In genomic region chr19:6531163-6531955, GRCh38 we compare ENCODE assay signal across 8 cellular contexts. TPM values are rescaled to one million over a fixed set of nuclear protein-coding genes. Genes with fewer than 3 reads are reported as not detected.
DNase-seq lines count a peak whose midpoint lies in the region; ATAC-seq and TF ChIP-seq lines count a peak whose summit lies in the region.

No MANE protein-coding gene starts in this region.

- peaks cover 63% of the 10 kb centered on the region for H3K4me1 ChIP-seq in OCI-LY7 (ENCODE audit: insufficient read depth, low read length, poor library complexity, severe bottlenecking)
- H3K4me1 ChIP-seq in trophoblast cell (ENCODE audit: control insufficient read depth in 1 of 2, insufficient read depth in 2 of 2, low read length in 2 of 2): peaks cover 5 to 6% of the 10 kb centered on the region in 2 experiments

- H2AK5ac ChIP-seq in trophoblast cell (ENCODE audit: low read length): no peak overlapping the region

- no peak overlapping the region for H2BK120ac ChIP-seq in trophoblast cell (ENCODE audit: insufficient read depth, low read length, poor library complexity)

- H3K79me1 ChIP-seq in trophoblast cell (ENCODE audit: low read length): peaks cover 2% of the 10 kb centered on the region

- peaks cover 24% of the 10 kb centered on the region for H3K27me3 ChIP-seq in trophoblast cell (ENCODE audit: insufficient read depth, low read length)

- ATAC-seq in HG03135 (IDR thresholded peaks at IDR 0.05; ENCODE audit: unreplicated experiment): no peak

- H3K14ac ChIP-seq in trophoblast cell (ENCODE audit: low read length): peak overlapping the region; percentile 23

- H3K4me2 ChIP-seq in OCI-LY7 (ENCODE audit: low read length): peak overlapping the region; percentile 80
- H3K4me2 ChIP-seq in trophoblast cell (ENCODE audit: low read length): peak overlapping the region; percentile 46

- DNase-seq in OCI-LY7 (ENCODE audit: low spot score): no peak
- no peak for DNase-seq in epithelial cell of proximal tubule (ENCODE audit: low read depth)
- DNase-seq in trophoblast cell: no peak
- no peak for DNase-seq in NCI-H69 (lab: John Stamatoyannopoulos, UW)
- no peak for DNase-seq in NCI-H82 (lab: John Stamatoyannopoulos, UW)
- no peak for DNase-seq in NCI-H510A treated with DMSO at 0.1 percent for 48 hours (lab: John Stamatoyannopoulos, UW)

- H4K8ac ChIP-seq in trophoblast cell (ENCODE audit: low read depth, low read length): peak overlapping the region; percentile 42

- BruUV-seq in OCI-LY7 (replicated peaks; lab: Mats Ljungman, UMichigan): no TSS peak

- H3K18ac ChIP-seq in trophoblast cell (ENCODE audit: low read length): no peak overlapping the region

- WGBS in trophoblast cell (ENCODE audit: extremely low coverage, insufficient coverage, insufficient read length): no CpG with 5 or more reads among the region's 57 CpGs

- H3K4ac ChIP-seq in trophoblast cell (ENCODE audit: low read depth, low read length): no peak overlapping the region

- H2AFZ ChIP-seq in OCI-LY7 (ENCODE audit: low read length) (no peak overlapping the region), trophoblast cell (ENCODE audit: insufficient read depth, low read length, poor library complexity) (peak overlapping the region; percentile 77)

- TF ChIP-seq CTCF in OCI-LY7 (conservative IDR thresholded peaks at IDR 0.05; ENCODE audit: low read length) (no peak), epithelial cell of proximal tubule (conservative IDR thresholded peaks at IDR 0.05; ENCODE audit: low read depth, low read length) (no peak)

- H3K36me3 ChIP-seq in OCI-LY7 (ENCODE audit: insufficient read depth, low read length) (peaks cover 18% of the 10 kb centered on the region), trophoblast cell (ENCODE audit: control insufficient read depth in 1 of 2, insufficient read depth in 2 of 2, low read length in 2 of 2) (no peaks in the 10 kb centered on the region)

- peaks cover 32% of the 10 kb centered on the region for H3K79me2 ChIP-seq in OCI-LY7 (ENCODE audit: insufficient read depth, low read depth, low read length)
- peaks cover 2% of the 10 kb centered on the region for H3K79me2 ChIP-seq in trophoblast cell (ENCODE audit: control insufficient read depth, insufficient read depth, low read length, poor library complexity)

- POLR2A ChIA-PET in OCI-LY7 (lab: Charles Lee): interaction anchor here (0.8 to 1.3 kb wide), 5 partner anchors 14 to 71 kb away, joined by 3 to 8 read pairs (median 4); no protein-coding TSS in a partner anchor

- peaks cover 14% of the 10 kb centered on the region; the same call in 1 of the 2 replicates for H4K20me1 ChIP-seq in OCI-LY7 (ENCODE audit: insufficient read depth, low read length)

- H4K91ac ChIP-seq in trophoblast cell (ENCODE audit: low read depth, low read length): no peak overlapping the region

- CTCF ChIA-PET in OCI-LY7 (lab: Charles Lee; ENCODE audit: unreplicated experiment): interaction anchor here (0.6 kb wide), 1 partner anchor 247 kb away, joined by 3 read pairs; no protein-coding TSS in a partner anchor

- H3K9ac ChIP-seq in trophoblast cell (ENCODE audit: low read length): no peak overlapping the region

- no peaks in the 10 kb centered on the region for H3K9me2 ChIP-seq in OCI-LY7 (ENCODE audit: insufficient read depth, low read length)

- H2BK5ac ChIP-seq in trophoblast cell (ENCODE audit: low read depth, low read length, poor library complexity): no peak overlapping the region

- no peaks in the 10 kb centered on the region for H3K9me3 ChIP-seq in OCI-LY7 (ENCODE audit: low read length)
- peaks cover 5% of the 10 kb centered on the region for H3K9me3 ChIP-seq in trophoblast cell (ENCODE audit: insufficient read depth, low read depth, low read length)

- no peak overlapping the region for H2BK12ac ChIP-seq in trophoblast cell (ENCODE audit: low read length)

- H3K23ac ChIP-seq in trophoblast cell (ENCODE audit: low read length): no peak overlapping the region

- H3K27ac ChIP-seq in OCI-LY7 (ENCODE audit: low read depth, low read length, poor library complexity, severe bottlenecking) (peak overlapping the region; percentile 91), trophoblast cell (ENCODE audit: low read depth, low read length) (no peak overlapping the region)

- H4K12ac ChIP-seq in trophoblast cell (ENCODE audit: low read depth, low read length): no peak overlapping the region

- H3K4me3 ChIP-seq in GM08714 (ENCODE audit: low read length): peak overlapping the region; percentile 97
- peak overlapping the region; percentile 91 for H3K4me3 ChIP-seq in OCI-LY7 (ENCODE audit: low read depth, low read length, poor library complexity, severe bottlenecking)
- peak overlapping the region; percentile 96 for H3K4me3 ChIP-seq in epithelial cell of proximal tubule (ENCODE audit: low read depth, low read length)
- H3K4me3 ChIP-seq in trophoblast cell (ENCODE audit: low read depth, low read length): peak overlapping the region; percentile 56

- intact Hi-C loops in OCI-LY7 (cut with micrococcal nuclease; ENCODE audit: unreplicated experiment): loop anchor here (1.0 kb wide), 1 partner anchor 59 kb away; no protein-coding TSS in a partner anchor

RNA-seq across cellular contexts. Expression of gene TNFSF9, which starts 0.5 kb away (rescaled TPM):
- total RNA-seq in OCI-LY7 (2014; rRNA removed; shearing (Covaris generic)): 18.1 and 22.3 TPM in 2 replicates
- total RNA-seq in OCI-LY7 (2022): 16.1 and 20.9 TPM in 2 replicates
- total RNA-seq in epithelial cell of proximal tubule: 12.5 and 18.1 TPM in 2 replicates
- 0.70 and 0.87 TPM in 2 replicates for polyA plus RNA-seq in trophoblast cell (2013)

RNA-seq across cellular contexts. Expression of gene TUBB4A, which starts 29.2 kb away (rescaled TPM):
- 9.7 and 14.4 TPM in 2 replicates for total RNA-seq in OCI-LY7 (2014; rRNA removed; shearing (Covaris generic))
- total RNA-seq in OCI-LY7 (2022) (12.6 and 16.0 TPM in 2 replicates), epithelial cell of proximal tubule (0.72 and 3.1 TPM in 2 replicates)
- 0.08 TPM in 1 of 2 replicates, not detected in the other for polyA plus RNA-seq in trophoblast cell (2013)

RNA-seq across cellular contexts. Expression of gene DENND1C, which starts 49.8 kb away (rescaled TPM):
- 40.9 and 41.8 TPM in 2 replicates for total RNA-seq in OCI-LY7 (2014; rRNA removed; shearing (Covaris generic))
- total RNA-seq in OCI-LY7 (2022) (68.3 and 76.1 TPM in 2 replicates), epithelial cell of proximal tubule (0.94 and 4.4 TPM in 2 replicates)
- 0.06 and 0.08 TPM in 2 replicates for polyA plus RNA-seq in trophoblast cell (2013)

RNA-seq across cellular contexts. Expression of gene CD70, which starts 59.6 kb away (rescaled TPM):
- 111 and 165 TPM in 2 replicates for total RNA-seq in OCI-LY7 (2014; rRNA removed; shearing (Covaris generic))
- total RNA-seq in OCI-LY7 (2022) (80.5 and 88.2 TPM in 2 replicates), epithelial cell of proximal tubule (6.8 and 9.7 TPM in 2 replicates)
- not detected in 2 replicates for polyA plus RNA-seq in trophoblast cell (2013)
